In genomic region chr3:45746182-45746973, GRCh38 we compare ENCODE assay signal across 1 cellular context.
TF ChIP-seq lines count a peak whose summit lies in the region.

No MANE protein-coding gene starts in this region.

TF ChIP-seq in GM23338, 12 proteins besides CTCF, POLR2A, EP300 and RAD21:
- no peak for TF ChIP-seq POLR2AphosphoS5 (IDR thresholded peaks at IDR 0.05; ENCODE audit: low read depth)
- TF ChIP-seq EZH2 (IDR thresholded peaks at IDR 0.05; ENCODE audit: low read depth, unreplicated experiment) = no peak
- TF ChIP-seq ZNF331 (CRISPR knock-in tag; IDR thresholded peaks at IDR 0.05; ENCODE audit: low read depth) = no peak
- TF ChIP-seq STAT1 (IDR thresholded peaks at IDR 0.05; ENCODE audit: unreplicated experiment) = no peak
